8 cellular contexts compared by ENCODE assay signal in genomic region chr2:200756618-200757321, GRCh38. TPM values are rescaled to one million over a fixed set of nuclear protein-coding genes. Genes with fewer than 3 reads are reported as not detected.
A peak's percentile ranks its signal among the peaks of the same experiment; 100 is the strongest.
DNase-seq lines count a peak whose midpoint lies in the region; ATAC-seq and TF ChIP-seq lines count a peak whose summit lies in the region.
"Had no signal": no experiment of that assay in that cellular context is flagged by ENCODE, and none has a peak within 500 bp of the region (broad histone marks: within the 10 kb centered on the region; RNA-seq: fewer than 3 reads in every experiment).

No MANE protein-coding gene starts in this region.

- DNase-seq in HT1080 (ENCODE audit: low read depth) (peak; percentile 97), epidermal melanocyte (ENCODE audit: insufficient read length, low spot score) (peak; percentile 59), GM13976 (ENCODE audit: low spot score) (no peak), SKM-1 treated with dmso at 0.1 percent for 144 hours (lab: John Stamatoyannopoulos, UW; ENCODE audit: unreplicated experiment) (no peak), NCI-H524 (lab: John Stamatoyannopoulos, UW) (no peak)
- DNase-seq: activated naive CD8-positive, alpha-beta T cell treated with anti-CD3 and anti-CD28 coated beads, Interleukin-2, amount 10 ng/mL, durations not matched to agents 7 days and 5 days had no signal

- H3K4me3 ChIP-seq in thymus (ENCODE audit: low read length) = no peak overlapping the region

- peak; percentile 88 for ATAC-seq in GM19452 (IDR thresholded peaks at IDR 0.05; ENCODE audit: unreplicated experiment)

- H3K27me3 ChIP-seq in thymus (ENCODE audit: control insufficient read depth, insufficient read depth) = no peaks in the 10 kb centered on the region

- 88% methylated on average over 4 of the region's 4 CpGs for WGBS in thymus

- H3K36me3 ChIP-seq in thymus (ENCODE audit: control insufficient read depth, insufficient read depth) = peaks cover 18% of the 10 kb centered on the region

- TF ChIP-seq CTCF in GM13976 (IDR thresholded peaks at IDR 0.05; ENCODE audit: borderline replicate concordance, control extremely low read depth, extremely low read depth, insufficient read depth, missing control alignments) = no peak

- H3K27ac ChIP-seq in thymus (ENCODE audit: low read depth) = peak overlapping the region; percentile 9

- in situ Hi-C loops in GM13976 (cut with MboI; ENCODE audit: low sequenced_read_pairs, unreplicated experiment) = no loop called here

- no peaks in the 10 kb centered on the region for H3K4me1 ChIP-seq in thymus (ENCODE audit: control insufficient read depth, insufficient read depth, low read length)

- no peaks in the 10 kb centered on the region for H3K9me3 ChIP-seq in thymus (ENCODE audit: control insufficient read depth)

RNA-seq across cellular contexts. Expression of gene BZW1, which starts 54.9 kb away (rescaled TPM):
- total RNA-seq in HT1080 (2014; rRNA removed; shearing (Covaris generic)) = 624 and 683 TPM in 2 replicates
- polyA plus RNA-seq in HT1080 (2015; cell fraction: cytosol; rRNA removed) = 486 and 637 TPM in 2 replicates
- polyA plus RNA-seq in HT1080 (2015; cell fraction: nucleus; rRNA removed) = 562 and 586 TPM in 2 replicates
- polyA plus RNA-seq in thymus = 119 TPM

Comparison
In these comparisons a context has a peak if more than half of its experiments do, and no peak if none do; other contexts are left out.
1. DNase-seq: peak in HT1080 (single experiment) and epidermal melanocyte (single experiment); none in GM13976 (single experiment), SKM-1 treated with dmso at 0.1 percent for 144 hours (single experiment) and NCI-H524 (0 of 2).